Comparison of ENCODE assay signal across 27 cellular contexts in the genomic region with DNA sequence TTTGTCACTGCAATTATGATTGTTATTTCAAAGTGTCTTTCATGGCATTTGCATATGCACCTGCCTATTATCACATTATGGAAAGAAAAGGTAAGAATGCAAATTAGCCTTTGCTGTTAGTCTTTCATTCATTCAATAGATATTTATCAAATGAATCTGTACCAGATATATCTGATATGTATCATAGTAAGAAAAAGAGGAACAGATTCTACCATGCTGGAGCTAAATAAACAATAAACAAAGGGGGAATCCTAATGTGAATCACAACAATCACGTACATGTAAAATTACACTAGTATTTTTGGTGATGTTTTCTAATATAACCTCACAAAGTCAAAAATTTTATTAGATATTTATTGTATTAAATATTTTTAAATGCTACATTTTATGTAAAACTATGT.
"Had no signal": no experiment of that assay in that cellular context is flagged by ENCODE, and none has a peak within 500 bp of the region (broad histone marks: within the 10 kb centered on the region; RNA-seq: fewer than 3 reads in every experiment).

No MANE protein-coding gene starts in this region.

- H3K36me3 ChIP-seq: colonic mucosa, esophagus muscularis mucosa, esophagus squamous epithelium, gastrocnemius medialis, gastroesophageal sphincter, heart left ventricle, heart right ventricle had no signal

- H3K27me3 ChIP-seq: colonic mucosa, esophagus muscularis mucosa, foreskin keratinocyte, gastrocnemius medialis, gastroesophageal sphincter, heart left ventricle, heart right ventricle had no signal

- H3K4me1 ChIP-seq: colonic mucosa, esophagus muscularis mucosa, esophagus squamous epithelium, foreskin keratinocyte, gastrocnemius medialis, gastroesophageal sphincter, heart left ventricle, heart right ventricle had no signal

- H3K4me3 ChIP-seq: colonic mucosa, coronary artery, dorsolateral prefrontal cortex, esophagus muscularis mucosa, esophagus squamous epithelium, gastrocnemius medialis, gastroesophageal sphincter, heart left ventricle, heart right ventricle had no signal

- H3K27ac ChIP-seq: colonic mucosa, coronary artery, dorsolateral prefrontal cortex, epithelial cell of prostate, esophagus muscularis mucosa, esophagus squamous epithelium, foreskin keratinocyte, gastrocnemius medialis, gastroesophageal sphincter, heart left ventricle, heart right ventricle had no signal

- FAIRE-seq: colon, endometrium, frontal cortex had no signal

- DNase-seq: colonic mucosa; cortex of kidney; dermis blood vessel endothelial cell; dorsolateral prefrontal cortex; effector CD4-positive, alpha-beta T cell; effector CD8-positive, alpha-beta T cell; effector memory CD4-positive, alpha-beta T cell; effector memory CD8-positive, alpha-beta T cell; endodermal cell; erythroblast; esophagus squamous epithelium; foreskin fibroblast; foreskin keratinocyte; foreskin melanocyte; gastrocnemius medialis; glutamatergic neuron; head of caudate nucleus; heart left ventricle; heart right ventricle had no signal

- H3K9me3 ChIP-seq: colonic mucosa, esophagus muscularis mucosa, esophagus squamous epithelium, gastrocnemius medialis, gastroesophageal sphincter, heart left ventricle, heart right ventricle had no signal

- ATAC-seq: effector memory CD8-positive, alpha-beta T cell; esophagus mucosa; foreskin keratinocyte; gastrocnemius medialis; gastroesophageal sphincter; heart left ventricle; heart right ventricle had no signal
